1 cellular context compared by ENCODE assay signal in the genomic region with DNA sequence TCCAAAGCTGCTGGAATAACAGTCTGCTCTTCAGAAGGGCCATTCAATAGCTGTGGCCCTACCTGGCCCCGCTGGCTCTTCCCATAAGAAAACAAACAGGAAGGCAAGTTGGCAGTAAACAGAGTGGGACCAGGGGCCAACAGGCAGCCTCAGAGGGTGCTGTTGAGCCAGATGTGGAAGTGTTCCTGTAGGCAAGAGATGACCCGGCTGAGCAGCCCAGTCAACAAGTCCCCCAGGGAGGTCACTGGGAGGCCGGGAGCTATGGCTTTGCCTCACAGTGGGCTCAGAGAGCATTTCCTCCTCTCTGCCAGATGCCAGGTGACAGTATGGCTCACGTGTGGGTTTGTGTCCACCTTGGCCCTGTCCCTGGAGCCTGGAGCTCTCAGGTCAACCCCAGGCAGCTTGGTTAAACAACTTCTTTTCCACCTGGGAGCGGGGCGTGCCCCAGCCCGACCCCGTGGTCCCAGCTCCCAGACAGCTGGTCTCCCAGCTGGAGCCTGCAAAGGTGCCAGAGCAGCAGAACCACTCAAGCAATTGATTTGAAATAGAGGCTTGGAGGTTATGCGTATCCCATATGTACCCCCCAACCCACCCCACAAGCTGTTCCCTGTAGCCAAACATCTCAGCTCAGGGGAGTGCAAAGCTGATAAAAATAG.
TF ChIP-seq lines count a peak whose summit lies in the region.

No MANE protein-coding gene starts in this region.

TF ChIP-seq in HepG2, 621 proteins besides CTCF, POLR2A, EP300 and RAD21 (continues in another document):
- no peak for TF ChIP-seq IRX3 (CRISPR knock-in tag; IDR thresholded peaks at IDR 0.05; ENCODE audit: borderline replicate concordance, low read depth)
- no peak for TF ChIP-seq RCOR2 (CRISPR knock-in tag; IDR thresholded peaks at IDR 0.05)
- no peak for TF ChIP-seq SOX6 (IDR thresholded peaks at IDR 0.05)
- peak; percentile 26; the same call in 1 of the 2 replicates for TF ChIP-seq SOX6 (CRISPR knock-in tag; IDR thresholded peaks at IDR 0.05)
- TF ChIP-seq YEATS2 (CRISPR knock-in tag; IDR thresholded peaks at IDR 0.05; ENCODE audit: borderline replicate concordance), result no peak
- TF ChIP-seq, protein P1, sequence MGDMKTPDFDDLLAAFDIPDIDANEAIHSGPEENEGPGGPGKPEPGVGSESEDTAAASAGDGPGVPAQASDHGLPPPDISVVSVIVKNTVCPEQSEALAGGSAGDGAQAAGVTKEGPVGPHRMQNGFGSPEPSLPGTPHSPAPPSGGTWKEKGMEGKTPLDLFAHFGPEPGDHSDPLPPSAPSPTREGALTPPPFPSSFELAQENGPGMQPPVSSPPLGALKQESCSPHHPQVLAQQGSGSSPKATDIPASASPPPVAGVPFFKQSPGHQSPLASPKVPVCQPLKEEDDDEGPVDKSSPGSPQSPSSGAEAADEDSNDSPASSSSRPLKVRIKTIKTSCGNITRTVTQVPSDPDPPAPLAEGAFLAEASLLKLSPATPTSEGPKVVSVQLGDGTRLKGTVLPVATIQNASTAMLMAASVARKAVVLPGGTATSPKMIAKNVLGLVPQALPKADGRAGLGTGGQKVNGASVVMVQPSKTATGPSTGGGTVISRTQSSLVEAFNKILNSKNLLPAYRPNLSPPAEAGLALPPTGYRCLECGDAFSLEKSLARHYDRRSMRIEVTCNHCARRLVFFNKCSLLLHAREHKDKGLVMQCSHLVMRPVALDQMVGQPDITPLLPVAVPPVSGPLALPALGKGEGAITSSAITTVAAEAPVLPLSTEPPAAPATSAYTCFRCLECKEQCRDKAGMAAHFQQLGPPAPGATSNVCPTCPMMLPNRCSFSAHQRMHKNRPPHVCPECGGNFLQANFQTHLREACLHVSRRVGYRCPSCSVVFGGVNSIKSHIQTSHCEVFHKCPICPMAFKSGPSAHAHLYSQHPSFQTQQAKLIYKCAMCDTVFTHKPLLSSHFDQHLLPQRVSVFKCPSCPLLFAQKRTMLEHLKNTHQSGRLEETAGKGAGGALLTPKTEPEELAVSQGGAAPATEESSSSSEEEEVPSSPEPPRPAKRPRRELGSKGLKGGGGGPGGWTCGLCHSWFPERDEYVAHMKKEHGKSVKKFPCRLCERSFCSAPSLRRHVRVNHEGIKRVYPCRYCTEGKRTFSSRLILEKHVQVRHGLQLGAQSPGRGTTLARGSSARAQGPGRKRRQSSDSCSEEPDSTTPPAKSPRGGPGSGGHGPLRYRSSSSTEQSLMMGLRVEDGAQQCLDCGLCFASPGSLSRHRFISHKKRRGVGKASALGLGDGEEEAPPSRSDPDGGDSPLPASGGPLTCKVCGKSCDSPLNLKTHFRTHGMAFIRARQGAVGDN (CRISPR knock-in tag; IDR thresholded peaks at IDR 0.05), result peak; percentile 49
- TF ChIP-seq, protein P2, sequence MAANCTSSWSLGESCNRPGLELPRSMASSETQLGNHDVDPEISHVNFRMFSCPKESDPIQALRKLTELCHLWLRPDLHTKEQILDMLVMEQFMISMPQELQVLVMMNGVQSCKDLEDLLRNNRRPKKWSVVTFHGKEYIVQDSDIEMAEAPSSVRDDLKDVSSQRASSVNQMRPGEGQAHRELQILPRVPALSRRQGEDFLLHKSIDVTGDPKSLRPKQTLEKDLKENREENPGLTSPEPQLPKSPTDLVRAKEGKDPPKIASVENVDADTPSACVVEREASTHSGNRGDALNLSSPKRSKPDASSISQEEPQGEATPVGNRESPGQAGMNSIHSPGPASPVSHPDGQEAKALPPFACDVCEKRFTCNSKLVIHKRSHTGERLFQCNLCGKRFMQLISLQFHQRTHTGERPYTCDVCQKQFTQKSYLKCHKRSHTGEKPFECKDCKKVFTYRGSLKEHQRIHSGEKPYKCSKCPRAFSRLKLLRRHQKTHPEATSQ (CRISPR knock-in tag; IDR thresholded peaks at IDR 0.05; ENCODE audit: borderline replicate concordance), result no peak
- TF ChIP-seq ZNF260 (CRISPR knock-in tag; IDR thresholded peaks at IDR 0.05; ENCODE audit: borderline replicate concordance, low read depth), result no peak
- TF ChIP-seq ZNF790 (CRISPR knock-in tag; IDR thresholded peaks at IDR 0.05; ENCODE audit: borderline replicate concordance), result no peak
- no peak for TF ChIP-seq ZNF598 (CRISPR knock-in tag; IDR thresholded peaks at IDR 0.05; ENCODE audit: borderline replicate concordance)
- no peak for TF ChIP-seq SMYD3 (CRISPR knock-in tag; IDR thresholded peaks at IDR 0.05)
- no peak for TF ChIP-seq ZNF572 (CRISPR knock-in tag; IDR thresholded peaks at IDR 0.05)
- no peak for TF ChIP-seq TEAD3 (CRISPR knock-in tag; optimal IDR thresholded peaks at IDR 0.05; ENCODE audit: borderline replicate concordance)
- no peak for TF ChIP-seq ZSCAN21 (CRISPR knock-in tag; IDR thresholded peaks at IDR 0.05; ENCODE audit: borderline replicate concordance)
- TF ChIP-seq, protein P3, sequence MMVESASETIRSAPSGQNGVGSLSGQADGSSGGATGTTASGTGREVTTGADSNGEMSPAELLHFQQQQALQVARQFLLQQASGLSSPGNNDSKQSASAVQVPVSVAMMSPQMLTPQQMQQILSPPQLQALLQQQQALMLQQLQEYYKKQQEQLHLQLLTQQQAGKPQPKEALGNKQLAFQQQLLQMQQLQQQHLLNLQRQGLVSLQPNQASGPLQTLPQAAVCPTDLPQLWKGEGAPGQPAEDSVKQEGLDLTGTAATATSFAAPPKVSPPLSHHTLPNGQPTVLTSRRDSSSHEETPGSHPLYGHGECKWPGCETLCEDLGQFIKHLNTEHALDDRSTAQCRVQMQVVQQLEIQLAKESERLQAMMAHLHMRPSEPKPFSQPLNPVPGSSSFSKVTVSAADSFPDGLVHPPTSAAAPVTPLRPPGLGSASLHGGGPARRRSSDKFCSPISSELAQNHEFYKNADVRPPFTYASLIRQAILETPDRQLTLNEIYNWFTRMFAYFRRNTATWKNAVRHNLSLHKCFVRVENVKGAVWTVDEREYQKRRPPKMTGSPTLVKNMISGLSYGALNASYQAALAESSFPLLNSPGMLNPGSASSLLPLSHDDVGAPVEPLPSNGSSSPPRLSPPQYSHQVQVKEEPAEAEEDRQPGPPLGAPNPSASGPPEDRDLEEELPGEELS (CRISPR knock-in tag; IDR thresholded peaks at IDR 0.05), result peak; percentile 53; the same call in 1 of the 2 replicates
- TF ChIP-seq MTF2 (CRISPR knock-in tag; IDR thresholded peaks at IDR 0.05; ENCODE audit: borderline replicate concordance), result no peak
- TF ChIP-seq RARA (CRISPR knock-in tag; IDR thresholded peaks at IDR 0.05), result peak; percentile 82
- TF ChIP-seq, protein P4, sequence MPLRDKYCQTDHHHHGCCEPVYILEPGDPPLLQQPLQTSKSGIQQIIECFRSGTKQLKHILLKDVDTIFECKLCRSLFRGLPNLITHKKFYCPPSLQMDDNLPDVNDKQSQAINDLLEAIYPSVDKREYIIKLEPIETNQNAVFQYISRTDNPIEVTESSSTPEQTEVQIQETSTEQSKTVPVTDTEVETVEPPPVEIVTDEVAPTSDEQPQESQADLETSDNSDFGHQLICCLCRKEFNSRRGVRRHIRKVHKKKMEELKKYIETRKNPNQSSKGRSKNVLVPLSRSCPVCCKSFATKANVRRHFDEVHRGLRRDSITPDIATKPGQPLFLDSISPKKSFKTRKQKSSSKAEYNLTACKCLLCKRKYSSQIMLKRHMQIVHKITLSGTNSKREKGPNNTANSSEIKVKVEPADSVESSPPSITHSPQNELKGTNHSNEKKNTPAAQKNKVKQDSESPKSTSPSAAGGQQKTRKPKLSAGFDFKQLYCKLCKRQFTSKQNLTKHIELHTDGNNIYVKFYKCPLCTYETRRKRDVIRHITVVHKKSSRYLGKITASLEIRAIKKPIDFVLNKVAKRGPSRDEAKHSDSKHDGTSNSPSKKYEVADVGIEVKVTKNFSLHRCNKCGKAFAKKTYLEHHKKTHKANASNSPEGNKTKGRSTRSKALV (CRISPR knock-in tag; IDR thresholded peaks at IDR 0.05), result no peak
- no peak; the same call in 1 of the 2 replicates for TF ChIP-seq NR2F6 (IDR thresholded peaks at IDR 0.05)
- peak; percentile 21; the same call in 1 of the 2 replicates for TF ChIP-seq NR2F6 (CRISPR knock-in tag; IDR thresholded peaks at IDR 0.05)
- TF ChIP-seq SPEN (CRISPR knock-in tag; IDR thresholded peaks at IDR 0.05; ENCODE audit: low read depth), result no peak
- TF ChIP-seq, protein P5, sequence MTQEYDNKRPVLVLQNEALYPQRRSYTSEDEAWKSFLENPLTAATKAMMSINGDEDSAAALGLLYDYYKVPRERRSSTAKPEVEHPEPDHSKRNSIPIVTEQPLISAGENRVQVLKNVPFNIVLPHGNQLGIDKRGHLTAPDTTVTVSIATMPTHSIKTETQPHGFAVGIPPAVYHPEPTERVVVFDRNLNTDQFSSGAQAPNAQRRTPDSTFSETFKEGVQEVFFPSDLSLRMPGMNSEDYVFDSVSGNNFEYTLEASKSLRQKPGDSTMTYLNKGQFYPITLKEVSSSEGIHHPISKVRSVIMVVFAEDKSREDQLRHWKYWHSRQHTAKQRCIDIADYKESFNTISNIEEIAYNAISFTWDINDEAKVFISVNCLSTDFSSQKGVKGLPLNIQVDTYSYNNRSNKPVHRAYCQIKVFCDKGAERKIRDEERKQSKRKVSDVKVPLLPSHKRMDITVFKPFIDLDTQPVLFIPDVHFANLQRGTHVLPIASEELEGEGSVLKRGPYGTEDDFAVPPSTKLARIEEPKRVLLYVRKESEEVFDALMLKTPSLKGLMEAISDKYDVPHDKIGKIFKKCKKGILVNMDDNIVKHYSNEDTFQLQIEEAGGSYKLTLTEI (CRISPR knock-in tag; conservative IDR thresholded peaks at IDR 0.05), result no peak
- no peak for TF ChIP-seq PRPF4 (IDR thresholded peaks at IDR 0.05; ENCODE audit: low read depth, low read length, poor library complexity, severe bottlenecking)
- no peak for TF ChIP-seq KDM4B (CRISPR knock-in tag; IDR thresholded peaks at IDR 0.05)
- TF ChIP-seq FOXP1 (IDR thresholded peaks at IDR 0.05), result no peak
- peak; percentile 69 for TF ChIP-seq FOXP1 (CRISPR knock-in tag; IDR thresholded peaks at IDR 0.05)
- no peak for TF ChIP-seq ZNF44 (CRISPR knock-in tag; IDR thresholded peaks at IDR 0.05)
- TF ChIP-seq ZNF816 (CRISPR knock-in tag; IDR thresholded peaks at IDR 0.05; ENCODE audit: borderline replicate concordance), result no peak
- TF ChIP-seq ZNF879 (CRISPR knock-in tag; IDR thresholded peaks at IDR 0.05), result no peak
- TF ChIP-seq, protein P6, sequence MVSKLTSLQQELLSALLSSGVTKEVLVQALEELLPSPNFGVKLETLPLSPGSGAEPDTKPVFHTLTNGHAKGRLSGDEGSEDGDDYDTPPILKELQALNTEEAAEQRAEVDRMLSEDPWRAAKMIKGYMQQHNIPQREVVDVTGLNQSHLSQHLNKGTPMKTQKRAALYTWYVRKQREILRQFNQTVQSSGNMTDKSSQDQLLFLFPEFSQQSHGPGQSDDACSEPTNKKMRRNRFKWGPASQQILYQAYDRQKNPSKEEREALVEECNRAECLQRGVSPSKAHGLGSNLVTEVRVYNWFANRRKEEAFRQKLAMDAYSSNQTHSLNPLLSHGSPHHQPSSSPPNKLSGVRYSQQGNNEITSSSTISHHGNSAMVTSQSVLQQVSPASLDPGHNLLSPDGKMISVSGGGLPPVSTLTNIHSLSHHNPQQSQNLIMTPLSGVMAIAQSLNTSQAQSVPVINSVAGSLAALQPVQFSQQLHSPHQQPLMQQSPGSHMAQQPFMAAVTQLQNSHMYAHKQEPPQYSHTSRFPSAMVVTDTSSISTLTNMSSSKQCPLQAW (CRISPR knock-in tag; IDR thresholded peaks at IDR 0.05), result 0 out of 2 replicates have a peak, but pooled peaks have one; percentile 22
- peak; percentile 72 for TF ChIP-seq ELF3 (CRISPR knock-in tag; IDR thresholded peaks at IDR 0.05)
- no peak for TF ChIP-seq YEATS4 (CRISPR knock-in tag; IDR thresholded peaks at IDR 0.05; ENCODE audit: borderline replicate concordance)
- no peak for TF ChIP-seq FOXA1 (IDR thresholded peaks at IDR 0.05)
- TF ChIP-seq FOXA1 (CRISPR knock-in tag; IDR thresholded peaks at IDR 0.05), result 0 out of 2 replicates have a peak, but pooled peaks have one; percentile 19
- TF ChIP-seq, protein P7, sequence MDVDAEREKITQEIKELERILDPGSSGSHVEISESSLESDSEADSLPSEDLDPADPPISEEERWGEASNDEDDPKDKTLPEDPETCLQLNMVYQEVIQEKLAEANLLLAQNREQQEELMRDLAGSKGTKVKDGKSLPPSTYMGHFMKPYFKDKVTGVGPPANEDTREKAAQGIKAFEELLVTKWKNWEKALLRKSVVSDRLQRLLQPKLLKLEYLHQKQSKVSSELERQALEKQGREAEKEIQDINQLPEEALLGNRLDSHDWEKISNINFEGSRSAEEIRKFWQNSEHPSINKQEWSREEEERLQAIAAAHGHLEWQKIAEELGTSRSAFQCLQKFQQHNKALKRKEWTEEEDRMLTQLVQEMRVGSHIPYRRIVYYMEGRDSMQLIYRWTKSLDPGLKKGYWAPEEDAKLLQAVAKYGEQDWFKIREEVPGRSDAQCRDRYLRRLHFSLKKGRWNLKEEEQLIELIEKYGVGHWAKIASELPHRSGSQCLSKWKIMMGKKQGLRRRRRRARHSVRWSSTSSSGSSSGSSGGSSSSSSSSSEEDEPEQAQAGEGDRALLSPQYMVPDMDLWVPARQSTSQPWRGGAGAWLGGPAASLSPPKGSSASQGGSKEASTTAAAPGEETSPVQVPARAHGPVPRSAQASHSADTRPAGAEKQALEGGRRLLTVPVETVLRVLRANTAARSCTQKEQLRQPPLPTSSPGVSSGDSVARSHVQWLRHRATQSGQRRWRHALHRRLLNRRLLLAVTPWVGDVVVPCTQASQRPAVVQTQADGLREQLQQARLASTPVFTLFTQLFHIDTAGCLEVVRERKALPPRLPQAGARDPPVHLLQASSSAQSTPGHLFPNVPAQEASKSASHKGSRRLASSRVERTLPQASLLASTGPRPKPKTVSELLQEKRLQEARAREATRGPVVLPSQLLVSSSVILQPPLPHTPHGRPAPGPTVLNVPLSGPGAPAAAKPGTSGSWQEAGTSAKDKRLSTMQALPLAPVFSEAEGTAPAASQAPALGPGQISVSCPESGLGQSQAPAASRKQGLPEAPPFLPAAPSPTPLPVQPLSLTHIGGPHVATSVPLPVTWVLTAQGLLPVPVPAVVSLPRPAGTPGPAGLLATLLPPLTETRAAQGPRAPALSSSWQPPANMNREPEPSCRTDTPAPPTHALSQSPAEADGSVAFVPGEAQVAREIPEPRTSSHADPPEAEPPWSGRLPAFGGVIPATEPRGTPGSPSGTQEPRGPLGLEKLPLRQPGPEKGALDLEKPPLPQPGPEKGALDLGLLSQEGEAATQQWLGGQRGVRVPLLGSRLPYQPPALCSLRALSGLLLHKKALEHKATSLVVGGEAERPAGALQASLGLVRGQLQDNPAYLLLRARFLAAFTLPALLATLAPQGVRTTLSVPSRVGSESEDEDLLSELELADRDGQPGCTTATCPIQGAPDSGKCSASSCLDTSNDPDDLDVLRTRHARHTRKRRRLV (CRISPR knock-in tag; IDR thresholded peaks at IDR 0.05), result no peak
- TF ChIP-seq ZNF543 (CRISPR knock-in tag; IDR thresholded peaks at IDR 0.05), result no peak
- TF ChIP-seq ZBTB42 (CRISPR knock-in tag; IDR thresholded peaks at IDR 0.05), result peak; percentile 94; the same call in 1 of the 2 replicates
- TF ChIP-seq ZNF343 (CRISPR knock-in tag; IDR thresholded peaks at IDR 0.05), result no peak
- TF ChIP-seq ETV5 (CRISPR knock-in tag; IDR thresholded peaks at IDR 0.05; ENCODE audit: borderline replicate concordance), result peak; percentile 52; the same call in 1 of the 2 replicates
- peak; percentile 56; the same call in 1 of the 2 replicates for TF ChIP-seq SOX5 (CRISPR knock-in tag; IDR thresholded peaks at IDR 0.05; ENCODE audit: borderline replicate concordance)
- no peak for TF ChIP-seq SP140L (CRISPR knock-in tag; IDR thresholded peaks at IDR 0.05; ENCODE audit: borderline replicate concordance)
- no peak for TF ChIP-seq ZMAT3 (CRISPR knock-in tag; conservative IDR thresholded peaks at IDR 0.05)
- peak; percentile 56; the same call in 1 of the 2 replicates for TF ChIP-seq SALL1 (CRISPR knock-in tag; IDR thresholded peaks at IDR 0.05)
- no peak for TF ChIP-seq KDM5B (CRISPR knock-in tag; IDR thresholded peaks at IDR 0.05; ENCODE audit: borderline replicate concordance)
- peak; percentile 69 for TF ChIP-seq FOXA3 (CRISPR knock-in tag; IDR thresholded peaks at IDR 0.05)
